26 cellular contexts compared by ENCODE assay signal in the genomic region with DNA sequence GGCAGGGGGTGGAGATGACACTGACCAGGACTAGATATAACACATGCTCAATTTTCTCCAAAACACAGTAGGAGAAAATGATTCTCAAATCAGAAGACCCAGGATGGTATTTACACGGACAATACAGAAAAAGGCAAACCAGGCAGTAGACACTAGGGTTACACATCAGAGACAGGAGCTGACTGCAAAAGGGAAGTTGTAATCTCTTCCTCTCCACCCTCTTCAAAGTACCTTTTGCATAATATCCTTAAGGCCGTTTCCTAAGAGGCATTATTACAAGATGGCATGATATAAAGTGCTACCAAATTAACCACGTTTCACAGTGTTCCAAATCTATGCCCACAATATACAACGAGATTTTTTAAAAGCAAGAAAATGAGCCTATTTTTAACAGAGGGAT. TPM values are rescaled to one million over a fixed set of nuclear protein-coding genes. Genes with fewer than 3 reads are reported as not detected.
"Had no signal": no experiment of that assay in that cellular context is flagged by ENCODE, and none has a peak within 500 bp of the region (broad histone marks: within the 10 kb centered on the region; RNA-seq: fewer than 3 reads in every experiment).

No MANE protein-coding gene starts in this region.

- DNase-seq: activated CD4-positive, alpha-beta T cell treated with anti-CD3 and anti-CD28 coated beads for 36 hours; activated CD4-positive, alpha-beta T cell treated with anti-CD3 and anti-CD28 coated beads, Interleukin-2, amount 50 U/mL, for 48 hours; activated CD8-positive, alpha-beta memory T cell treated with anti-CD3 and anti-CD28 coated beads, Interleukin-2, amount 50 U/mL, for 48 hours; activated naive CD4-positive, alpha-beta T cell; activated naive CD8-positive, alpha-beta T cell treated with anti-CD3 and anti-CD28 coated beads for 36 hours; activated T-cell treated with anti-CD3 and anti-CD28 coated beads, Interleukin-2, amount 50 U/mL, for 4 hours; cerebellar nuclear complex; hypothalamus; left ventricle myocardium superior; nephron progenitor cell; occipital lobe; posterior cingulate gyrus; right lobe of liver; stimulated activated CD4-positive, alpha-beta T cell treated with anti-CD3 and anti-CD28 coated beads, Interleukin-1b, Interleukin-23, amount 100 ng/mL, for 48 hours; substantia nigra; thyroid gland had no signal

- H3K27me3 ChIP-seq: esophagus muscularis mucosa, right lobe of liver, thyroid gland had no signal

- H3K9me3 ChIP-seq: esophagus muscularis mucosa, right lobe of liver, thyroid gland had no signal

- FAIRE-seq: frontal cortex, islet of Langerhans had no signal

- H3K36me3 Mint-ChIP-seq: activated naive CD8-positive, alpha-beta T cell treated with anti-CD3 and anti-CD28 coated beads for 36 hours; memory B cell; WTC11 had no signal

- H3K9me3 Mint-ChIP-seq: activated naive CD8-positive, alpha-beta T cell treated with anti-CD3 and anti-CD28 coated beads for 36 hours; activated T-cell treated with anti-CD3 and anti-CD28 coated beads, Interleukin-2, amount 50 U/mL, for 4 hours; activated T-helper 2 cell treated with anti-CD3 and anti-CD28 coated beads, Interferon-gamma antibody, Interleukin-2, Interleukin-4, amounts not matched to agents 10 μg/mL and 5 μg/mL and 100 μg/mL, durations not matched to agents 14 hours and 24 hours and 36 hours; memory B cell; nephron progenitor cell; stimulated activated naive CD8-positive, alpha-beta T cell treated with anti-CD3 and anti-CD28 coated beads, Interleukin-15, Interleukin-2, amounts not matched to agents 100 ng/mL and 50 ng/mL, for 24 hours had no signal

- H3K36me3 ChIP-seq: esophagus muscularis mucosa, right lobe of liver, thyroid gland had no signal

- H3K27ac ChIP-seq: coronary artery, esophagus muscularis mucosa, right lobe of liver, skin epidermis, thyroid gland had no signal

- H3K4me3 Mint-ChIP-seq: activated CD4-positive, alpha-beta T cell treated with anti-CD3 and anti-CD28 coated beads for 36 hours; activated naive CD8-positive, alpha-beta T cell treated with anti-CD3 and anti-CD28 coated beads for 36 hours; activated T-cell treated with anti-CD3 and anti-CD28 coated beads, Interleukin-2, amount 50 U/mL, for 4 hours; memory B cell; nephron progenitor cell; stimulated activated naive CD8-positive, alpha-beta T cell treated with anti-CD3 and anti-CD28 coated beads, Interleukin-15, Interleukin-2, amounts not matched to agents 100 ng/mL and 50 ng/mL, for 24 hours; WTC11 had no signal

- ATAC-seq: activated CD4-positive, alpha-beta T cell treated with anti-CD3 and anti-CD28 coated beads for 36 hours; activated T-cell treated with anti-CD3 and anti-CD28 coated beads, Interleukin-2, amount 50 U/mL, for 4 hours; left ventricle myocardium superior; WTC11 had no signal

- H3K27ac Mint-ChIP-seq: activated CD4-positive, alpha-beta T cell treated with anti-CD3 and anti-CD28 coated beads for 36 hours; activated naive CD8-positive, alpha-beta T cell treated with anti-CD3 and anti-CD28 coated beads for 36 hours; activated T-helper 2 cell treated with anti-CD3 and anti-CD28 coated beads, Interferon-gamma antibody, Interleukin-2, Interleukin-4, amounts not matched to agents 10 μg/mL and 5 μg/mL and 100 μg/mL, durations not matched to agents 14 hours and 24 hours and 36 hours; memory B cell; nephron progenitor cell; stimulated activated naive CD8-positive, alpha-beta T cell treated with anti-CD3 and anti-CD28 coated beads, Interleukin-15, Interleukin-2, amounts not matched to agents 100 ng/mL and 50 ng/mL, for 24 hours; WTC11 had no signal

- H3K4me1 ChIP-seq: esophagus muscularis mucosa, right lobe of liver, thyroid gland had no signal

- H3K4me3 ChIP-seq: coronary artery, esophagus muscularis mucosa, right lobe of liver, skin epidermis, thyroid gland had no signal

- H3K27me3 Mint-ChIP-seq: activated CD4-positive, alpha-beta T cell treated with anti-CD3 and anti-CD28 coated beads for 36 hours had no signal

- H3K4me1 Mint-ChIP-seq: activated CD4-positive, alpha-beta T cell treated with anti-CD3 and anti-CD28 coated beads for 36 hours; WTC11 had no signal

RNA-seq across cellular contexts. Expression of a gene that starts 39.4 kb away (rescaled TPM):
- total RNA-seq: activated T-cell treated with anti-CD3 and anti-CD28 coated beads, Interleukin-2, amount 50 U/mL, for 4 hours; activated T-helper 2 cell treated with anti-CD3 and anti-CD28 coated beads, Interferon-gamma antibody, Interleukin-2, Interleukin-4, amounts not matched to agents 10 μg/mL and 5 μg/mL and 100 μg/mL, durations not matched to agents 14 hours and 24 hours and 36 hours; left ventricle myocardium superior; T-helper 2 cell treated with Interferon-gamma antibody and Interleukin-4, amounts not matched to agents 100 ng/mL and 5 ng/mL, for 36 hours had no signal
